In genomic region chr2:192194866-192195547, GRCh38 we compare ENCODE assay signal across 8 cellular contexts. TPM values are rescaled to one million over a fixed set of nuclear protein-coding genes. Genes with fewer than 3 reads are reported as not detected.
DNase-seq lines count a peak whose midpoint lies in the region; ATAC-seq and TF ChIP-seq lines count a peak whose summit lies in the region.

TMEFF2 (minus strand) TSS chr2:192194933; CDS start chr2:192194524, 409 bp downstream.

- WGBS in adrenal gland, 4 donors: 0 to 3% (median 1%) methylated on average over 6 to 64 of the region's 64 CpGs
- 1 to 2% (median 1%) methylated on average over 59 to 64 of the region's 64 CpGs for whole genome bisulfite sequencing in heart left ventricle, 4 donors
- WGBS in aorta, 2 donors: 1% methylated on average over 56 to 64 of the region's 64 CpGs

- ATAC-seq in GM19455 (IDR thresholded peaks at IDR 0.05; ENCODE audit: unreplicated experiment) (peak; percentile 46), heart left ventricle (peak; percentile 61 to 94 (median 74)), omental fat pad (ENCODE audit: low FRiP score) (peak; percentile 44), aorta (ENCODE audit: low FRiP score) (peak; percentile 77)

- H3K27me3 ChIP-seq in adrenal gland (peaks cover 52% of the 10 kb centered on the region), heart left ventricle (peaks cover 39 to 99% (median 74%) of the 10 kb centered on the region in 9 donors), aorta (ENCODE audit: control insufficient read depth in 1 of 2, insufficient read depth in 2 of 2, low read length in 1 of 2) (no peaks in the 10 kb centered on the region)

- H3K36me3 ChIP-seq in adrenal gland (replicated peaks in 1 of 2) (no peaks in the 10 kb centered on the region), heart left ventricle (no peaks in the 10 kb centered on the region), aorta (ENCODE audit: control insufficient read depth in 1 of 2, insufficient read depth in 2 of 2, low read length in 1 of 2) (no peaks in the 10 kb centered on the region)

- TF ChIP-seq CTCF in AG09319 (IDR thresholded peaks at IDR 0.05; ENCODE audit: low read depth, low read length): peak; percentile 25
- no peak for TF ChIP-seq CTCF in adrenal gland (IDR thresholded peaks at IDR 0.05)
- TF ChIP-seq CTCF in heart left ventricle (IDR thresholded peaks at IDR 0.05): peak in 1 of 12 donors; percentile 9
- no peak for TF ChIP-seq CTCF in omental fat pad (IDR thresholded peaks at IDR 0.05)

- H3K4me3 ChIP-seq in adrenal gland: peak within 1 kb of the TSS in 2 of 4 donors; percentile 20 to 63
- H3K4me3 ChIP-seq in heart left ventricle: peak within 1 kb of the TSS; percentile 15 to 57 (median 48)
- H3K4me3 ChIP-seq in aorta (ENCODE audit: low read length in 2 of 2): peak within 1 kb of the TSS; percentile 18 to 48

- DNase-seq in AG09319 (ENCODE audit: extremely low read depth, low read depth): peak; percentile 48
- peak; percentile 63 for DNase-seq in HPDE6-E6E7 (ENCODE audit: extremely low spot score)
- peak; percentile 52 for DNase-seq in RPMI7951 (ENCODE audit: low read depth)
- peak; percentile 18 to 88 (median 34) for DNase-seq in adrenal gland
- DNase-seq in heart left ventricle: peak; percentile 36 to 82 (median 61)
- DNase-seq in omental fat pad (ENCODE audit: low spot score): no peak
- peak; percentile 59 to 87 for DNase-seq in aorta

- TF ChIP-seq POLR2A in adrenal gland (IDR thresholded peaks at IDR 0.05): peak in 1 of 2 donors; percentile 58
- TF ChIP-seq POLR2A in heart left ventricle (IDR thresholded peaks at IDR 0.05): no peak

- H3K4me1 ChIP-seq in adrenal gland (replicated peaks in 1 of 2) (peaks cover 22 to 24% of the 10 kb centered on the region in 2 donors), heart left ventricle (peaks cover 3 to 29% (median 23%) of the 10 kb centered on the region in 12 donors), aorta (ENCODE audit: control insufficient read depth in 1 of 2, insufficient read depth in 2 of 2, low read length in 2 of 2) (no peaks in the 10 kb centered on the region)

- intact Hi-C loops in adrenal gland (cut with DNase I): no loop called here
- intact Hi-C loops in heart left ventricle (cut with DNase I): no loop called here
- intact Hi-C loops in aorta (cut with DNase I): loop anchor here in 1 of 2 donors (10.0 kb wide), 1 partner anchor 90 kb away; no protein-coding TSS in a partner anchor

- no peak within 1 kb of the TSS for H3K27ac ChIP-seq in adrenal gland
- no peak within 1 kb of the TSS for H3K27ac ChIP-seq in heart left ventricle
- no peak within 1 kb of the TSS for H3K27ac ChIP-seq in aorta (ENCODE audit: low read depth in 1 of 2, low read length in 2 of 2)

- H3K9me3 ChIP-seq in adrenal gland (replicated peaks in 1 of 3): no peaks in the 10 kb centered on the region
- no peaks in the 10 kb centered on the region for H3K9me3 ChIP-seq in heart left ventricle
- H3K9me3 ChIP-seq in aorta (ENCODE audit: control insufficient read depth, low read length): no peaks in the 10 kb centered on the region

RNA-seq across cellular contexts. Expression of gene TMEFF2, which starts in this region (rescaled TPM):
- 0.10 and 0.12 TPM in 2 replicates for total RNA-seq in RPMI7951 (2014; rRNA removed; shearing (Covaris generic))
- 1 to 10 TPM in 2 of 8 donors, under 1 TPM in 4, not detected in 2; 0.16 to 2.7 (median 0.51) TPM for total RNA-seq in adrenal gland
- polyA plus RNA-seq in adrenal gland: under 1 TPM; 0.40 to 0.93 (median 0.51) TPM
- under 1 TPM in 3 of 9 donors, not detected in 6; 0.11 to 0.44 (median 0.35) TPM for total RNA-seq in heart left ventricle
- polyA plus RNA-seq in heart left ventricle: under 1 TPM in 1 of 2 donors, not detected in 1; 0.08 TPM
- total RNA-seq in omental fat pad: not detected
- total RNA-seq in aorta: under 1 TPM in 1 of 2 donors, not detected in 1; 0.12 TPM
- polyA plus RNA-seq in aorta: not detected

Comparison
In these comparisons a context has a peak if more than half of its experiments do, and no peak if none do; other contexts are left out.
1. Peak in DNase-seq in RPMI7951; RNA of the gene not detected or under 1 TPM.
2. Peak in DNase-seq, ATAC-seq and H3K4me3 ChIP-seq in heart left ventricle; RNA of the gene not detected or under 1 TPM.
3. Peak in ATAC-seq in omental fat pad; RNA of the gene not detected or under 1 TPM.
4. Peak in DNase-seq, ATAC-seq and H3K4me3 ChIP-seq in aorta; RNA of the gene not detected or under 1 TPM.